1 cellular context compared by ENCODE assay signal in genomic region chr12:27361372-27361771, GRCh38.
TF ChIP-seq lines count a peak whose summit lies in the region.

No MANE protein-coding gene starts in this region.

TF ChIP-seq in IMR-90, 13 proteins besides CTCF, POLR2A, EP300 and RAD21 (continued from another document):
- no peak for TF ChIP-seq ELK1 (IDR thresholded peaks at IDR 0.05; ENCODE audit: borderline replicate concordance, low read depth, low read length)
